Comparison of ENCODE assay signal across 8 cellular contexts in genomic region chr19:43446746-43447489, GRCh38. TPM values are rescaled to one million over a fixed set of nuclear protein-coding genes. Genes with fewer than 3 reads are reported as not detected.
DNase-seq lines count a peak whose midpoint lies in the region; ATAC-seq and TF ChIP-seq lines count a peak whose summit lies in the region.

No MANE protein-coding gene starts in this region.

- no peaks in the 10 kb centered on the region for H3K27me3 ChIP-seq in adipocyte (replicated peaks; ENCODE audit: control insufficient read depth, insufficient read depth, low read length)

- H3K9me3 ChIP-seq in adipocyte (ENCODE audit: control insufficient read depth, low read length) = no peaks in the 10 kb centered on the region

- TF ChIP-seq CTCF in GM12865 (IDR thresholded peaks at IDR 0.05; ENCODE audit: insufficient read depth, low read depth, low read length, missing control alignments) = peak; percentile 89
- peak; percentile 84 for TF ChIP-seq CTCF in NB4 (IDR thresholded peaks at IDR 0.05; ENCODE audit: low read depth, low read length)
- peak; percentile 93 for TF ChIP-seq CTCF in retinal pigment epithelial cell (conservative IDR thresholded peaks at IDR 0.05; ENCODE audit: low read depth, low read length)

- intact Hi-C loops in left cardiac atrium (cut with DNase I) = loop anchor here (1.0 to 10.0 kb wide), 3 partner anchors 72 to 208 kb away; no protein-coding TSS in a partner anchor

- no peak overlapping the region for H3K9ac ChIP-seq in adipocyte (ENCODE audit: low read length)

- H3K36me3 ChIP-seq in adipocyte (ENCODE audit: control insufficient read depth, insufficient read depth, low read length, severe bottlenecking) = no peaks in the 10 kb centered on the region

- H3K4me3 ChIP-seq in GM12865 (ENCODE audit: low read depth, low read length) (no peak overlapping the region), NB4 (ENCODE audit: low read depth, low read length) (no peak overlapping the region), adipocyte (ENCODE audit: low read length) (no peak overlapping the region), retinal pigment epithelial cell (ENCODE audit: low read length) (no peak overlapping the region)

- TF ChIP-seq POLR2A in NB4 (IDR thresholded peaks at IDR 0.05; ENCODE audit: extremely low read depth, insufficient read length) = no peak

- DNase-seq in GM12865 (ENCODE audit: low read depth) = peak; percentile 78
- peak; percentile 70 for DNase-seq in NB4 (ENCODE audit: low read depth)
- peak; percentile 58 to 77 (median 72) for DNase-seq in T-helper 1 cell
- DNase-seq in adipocyte (ENCODE audit: low read depth) = peak; percentile 91
- DNase-seq in left cardiac atrium = peak; percentile 79
- no peak for DNase-seq in retinal pigment epithelial cell (ENCODE audit: low read depth)

- peaks cover 7% of the 10 kb centered on the region for H3K4me1 ChIP-seq in adipocyte (ENCODE audit: control insufficient read depth, insufficient read depth, low read length)

- peak; percentile 86 to 91 for ATAC-seq in left cardiac atrium
- no peak for ATAC-seq in GM21786 (IDR thresholded peaks at IDR 0.05; ENCODE audit: unreplicated experiment)
- no peak for ATAC-seq in GM19455 (IDR thresholded peaks at IDR 0.05; ENCODE audit: unreplicated experiment)

RNA-seq across cellular contexts. Expression of gene LYPD3, which starts 18.5 kb away (rescaled TPM):
- total RNA-seq in left cardiac atrium = under 1 TPM; 0.35 to 0.42 TPM

RNA-seq across cellular contexts. Expression of gene TEX101, which starts 32.2 kb away (rescaled TPM):
- not detected for total RNA-seq in left cardiac atrium

RNA-seq across cellular contexts. Expression of gene PHLDB3, which starts 57.6 kb away (rescaled TPM):
- 1 to 10 TPM; 7.3 to 7.4 TPM for total RNA-seq in left cardiac atrium

Comparison
In these comparisons a context has a peak if more than half of its experiments do, and no peak if none do; other contexts are left out.
1. ATAC-seq: peak in left cardiac atrium (2 of 2); none in GM21786 (single experiment) and GM19455 (single experiment).
2. Peak in every context shown above with its lines, with median percentiles within 50 percentile points of each other: CTCF ChIP-seq.